ENCODE assay signal across 13 cellular contexts in genomic region chr3:98564282-98565005, GRCh38. TPM values are rescaled to one million over a fixed set of nuclear protein-coding genes. Genes with fewer than 3 reads are reported as not detected.
DNase-seq lines count a peak whose midpoint lies in the region; ATAC-seq and TF ChIP-seq lines count a peak whose summit lies in the region.
"Had no signal": no experiment of that assay in that cellular context is flagged by ENCODE, and none has a peak within 500 bp of the region (broad histone marks: within the 10 kb centered on the region; RNA-seq: fewer than 3 reads in every experiment).

No MANE protein-coding gene starts in this region.

- peak; percentile 1 for ATAC-seq in GM19395 (IDR thresholded peaks at IDR 0.05; ENCODE audit: unreplicated experiment)
- ATAC-seq in HG03439 (IDR thresholded peaks at IDR 0.05; ENCODE audit: unreplicated experiment), result peak; percentile 17
- ATAC-seq in SK-N-SH treated with all-trans-retinoic acid at 6 μM for 48 hours, result no peak
- ATAC-seq in Right ventricle myocardium superior (ENCODE audit: poor library complexity), result no peak
- no peak for ATAC-seq in aorta (ENCODE audit: low FRiP score)

- H3K36me3 ChIP-seq in GM06990 (ENCODE audit: control insufficient read depth, insufficient read depth, low read length) (no peaks in the 10 kb centered on the region), aorta (ENCODE audit: control insufficient read depth in 1 of 2, insufficient read depth in 2 of 2, low read length in 1 of 2) (no peaks in the 10 kb centered on the region)
- H3K36me3 ChIP-seq: neural progenitor cell, uterus had no signal

- peaks cover 14% of the 10 kb centered on the region for H3K9me3 Mint-ChIP-seq in activated naive CD8-positive, alpha-beta T cell treated with anti-CD3 and anti-CD28 coated beads for 36 hours
- H3K9me3 Mint-ChIP-seq: neural progenitor cell had no signal

- no peaks in the 10 kb centered on the region for H3K27me3 ChIP-seq in GM06990 (replicated peaks; ENCODE audit: control insufficient read depth, insufficient read depth, low read length)
- H3K27me3 ChIP-seq in aorta (ENCODE audit: control insufficient read depth in 1 of 2, insufficient read depth in 2 of 2, low read length in 1 of 2), result no peaks in the 10 kb centered on the region
- H3K27me3 ChIP-seq: neural progenitor cell, uterus had no signal

- H3K27ac Mint-ChIP-seq in activated naive CD8-positive, alpha-beta T cell treated with anti-CD3 and anti-CD28 coated beads for 36 hours, result peak overlapping the region; percentile 98
- H3K27ac Mint-ChIP-seq: neural progenitor cell had no signal

- DNase-seq in GM06990 (ENCODE audit: extremely low read depth, insufficient read length) (peak; percentile 57), NCI-H1436 treated with DMSO at 0.1 percent for 48 hours (lab: John Stamatoyannopoulos, UW) (no peak), Right ventricle myocardium superior (no peak), aorta (no peak)
- peak; percentile 39 for DNase-seq in activated naive CD8-positive, alpha-beta T cell treated with anti-CD3 and anti-CD28 coated beads for 36 hours
- DNase-seq: dermis blood vessel endothelial cell, DMS79 treated with DMSO at 0.1 percent for 48 hours, uterus had no signal

- peak overlapping the region; percentile 74 for H3K4me3 Mint-ChIP-seq in activated naive CD8-positive, alpha-beta T cell treated with anti-CD3 and anti-CD28 coated beads for 36 hours
- H3K4me3 Mint-ChIP-seq: neural progenitor cell had no signal

- peaks cover 26% of the 10 kb centered on the region for H3K36me3 Mint-ChIP-seq in activated naive CD8-positive, alpha-beta T cell treated with anti-CD3 and anti-CD28 coated beads for 36 hours
- H3K36me3 Mint-ChIP-seq: neural progenitor cell had no signal

- H3K4me1 Mint-ChIP-seq in activated naive CD8-positive, alpha-beta T cell treated with anti-CD3 and anti-CD28 coated beads for 36 hours, result peaks cover 65% of the 10 kb centered on the region
- H3K4me1 Mint-ChIP-seq: neural progenitor cell had no signal

- H3K4me3 ChIP-seq in GM06990 (replicated peaks; ENCODE audit: low read depth, low read length) (0 out of 2 replicates have a peak overlapping the region, but pooled peaks have one; percentile 28), aorta (ENCODE audit: low read length in 2 of 2) (no peak overlapping the region)
- H3K4me3 ChIP-seq: neural progenitor cell, uterus had no signal

- intact Hi-C loops in Right ventricle myocardium superior (cut with DNase I) (no loop called here), aorta (cut with DNase I) (no loop called here)

- TF ChIP-seq CTCF in GM06990 (IDR thresholded peaks at IDR 0.05; ENCODE audit: insufficient read depth, low read length, poor library complexity, severe bottlenecking), result no peak

- H3K4me1 ChIP-seq in aorta (ENCODE audit: control insufficient read depth in 1 of 2, insufficient read depth in 2 of 2, low read length in 2 of 2), result no peaks in the 10 kb centered on the region
- H3K4me1 ChIP-seq: neural progenitor cell, uterus had no signal

- H3K9me3 ChIP-seq in aorta (ENCODE audit: control insufficient read depth, low read length), result no peaks in the 10 kb centered on the region
- H3K9me3 ChIP-seq: uterus had no signal

- H3K27me3 Mint-ChIP-seq in activated naive CD8-positive, alpha-beta T cell treated with anti-CD3 and anti-CD28 coated beads for 36 hours, result no peaks in the 10 kb centered on the region

- WGBS in aorta, 2 donors, result 83 to 87% methylated on average over 7 of the region's 7 CpGs

- H3K27ac ChIP-seq in aorta (ENCODE audit: low read depth in 1 of 2, low read length in 2 of 2), result no peak overlapping the region
- H3K27ac ChIP-seq: neural progenitor cell, uterus had no signal

TF ChIP-seq in SK-N-SH treated with all-trans-retinoic acid at 6 μM for 48 hours, 23 proteins besides CTCF, POLR2A, EP300 and RAD21:
- TF ChIP-seq ZNF8 (CRISPR knock-in tag; IDR thresholded peaks at IDR 0.05) (no peak), SNAI2 (CRISPR knock-in tag; IDR thresholded peaks at IDR 0.05) (no peak), ZNF565 (CRISPR knock-in tag; conservative IDR thresholded peaks at IDR 0.05; ENCODE audit: low read depth) (no peak), TOX (CRISPR knock-in tag; IDR thresholded peaks at IDR 0.05; ENCODE audit: borderline replicate concordance) (no peak), BACH2 (CRISPR knock-in tag; IDR thresholded peaks at IDR 0.05; ENCODE audit: borderline replicate concordance) (no peak), OSR1 (CRISPR knock-in tag; IDR thresholded peaks at IDR 0.05) (no peak), POU6F1 (CRISPR knock-in tag; IDR thresholded peaks at IDR 0.05; ENCODE audit: borderline replicate concordance, low read depth) (no peak), CSRNP3 (CRISPR knock-in tag; IDR thresholded peaks at IDR 0.05) (no peak)

RNA-seq across cellular contexts. Expression of gene CPOX, which starts 29.0 kb away (rescaled TPM):
- 10 to 100 TPM; 48.6 to 54.7 TPM for total RNA-seq in activated naive CD8-positive, alpha-beta T cell treated with anti-CD3 and anti-CD28 coated beads for 36 hours
- total RNA-seq in Right ventricle myocardium superior (11.5 TPM), aorta (10 to 100 TPM; 10.8 to 19.4 TPM)
- polyA plus RNA-seq in aorta, result 10 to 100 TPM in 1 of 2 donors, 1 to 10 TPM in 1; 9.5 to 14.9 TPM

RNA-seq across cellular contexts. Expression of gene GPR15, which starts 32.7 kb away (rescaled TPM):
- 1 to 10 TPM in 1 of 2 experiments, under 1 TPM in 1; 0.52 to 1.0 TPM for total RNA-seq in activated naive CD8-positive, alpha-beta T cell treated with anti-CD3 and anti-CD28 coated beads for 36 hours
- not detected for total RNA-seq in Right ventricle myocardium superior
- total RNA-seq in aorta, result not detected
- not detected for polyA plus RNA-seq in aorta
- total RNA-seq: dermis blood vessel endothelial cell, H1, uterus had no signal
- polyA plus RNA-seq: H1 had no signal

RNA-seq across cellular contexts. Expression of gene CLDND1, which starts 41.7 kb away (rescaled TPM):
- 100 to 1,000 TPM; 196 to 204 TPM for total RNA-seq in activated naive CD8-positive, alpha-beta T cell treated with anti-CD3 and anti-CD28 coated beads for 36 hours
- total RNA-seq in Right ventricle myocardium superior (72.5 TPM), aorta (100 to 1,000 TPM; 114 to 132 TPM)
- polyA plus RNA-seq in aorta, result 100 to 1,000 TPM; 106 to 112 TPM

Comparison
In these comparisons a context has a peak if more than half of its experiments do, and no peak if none do; other contexts are left out.
1. DNase-seq: peak in GM06990 (single experiment) and activated naive CD8-positive, alpha-beta T cell treated with anti-CD3 and anti-CD28 coated beads for 36 hours (single experiment); none in NCI-H1436 treated with DMSO at 0.1 percent for 48 hours (single experiment), Right ventricle myocardium superior (single experiment) and aorta (0 of 2).
2. ATAC-seq: peak in GM19395 (single experiment) and HG03439 (single experiment); none in SK-N-SH treated with all-trans-retinoic acid at 6 μM for 48 hours (single experiment), Right ventricle myocardium superior (single experiment) and aorta (single experiment).